Comparison of ENCODE assay signal across 10 cellular contexts in genomic region chr16:57530531-57531252, GRCh38. TPM values are rescaled to one million over a fixed set of nuclear protein-coding genes. Genes with fewer than 3 reads are reported as not detected.
DNase-seq lines count a peak whose midpoint lies in the region; ATAC-seq and TF ChIP-seq lines count a peak whose summit lies in the region.
"Had no signal": no experiment of that assay in that cellular context is flagged by ENCODE, and none has a peak within 500 bp of the region (broad histone marks: within the 10 kb centered on the region; RNA-seq: fewer than 3 reads in every experiment).

No MANE protein-coding gene starts in this region.

- H3K9me3 ChIP-seq in ascending aorta, result no peaks in the 10 kb centered on the region

- no peaks in the 10 kb centered on the region for H3K9me3 Mint-ChIP-seq in natural killer cell treated with Interleukin-12 subunit alpha and Interleukin-12 subunit beta and Interleukin-15 and Interleukin-18, amount 100 ng/mL, for 72 hours

- DNase-seq in AG20443 (ENCODE audit: low spot score) (peak; percentile 2), GM13977 (ENCODE audit: low spot score) (peak; percentile 9), ascending aorta (ENCODE audit: low spot score in 2 of 2) (peak in 1 of 2 donors; percentile 54), cerebellar cortex (ENCODE audit: low spot score) (no peak)
- peak; percentile 42 for DNase-seq in natural killer cell treated with Interleukin-12 subunit alpha and Interleukin-12 subunit beta and Interleukin-15 and Interleukin-18, amount 100 ng/mL, for 72 hours (ENCODE audit: low spot score)
- DNase-seq: NCI-H2107 had no signal

- no peaks in the 10 kb centered on the region for H3K36me3 Mint-ChIP-seq in natural killer cell treated with Interleukin-12 subunit alpha and Interleukin-12 subunit beta and Interleukin-15 and Interleukin-18, amount 100 ng/mL, for 72 hours

- no peak overlapping the region for H3K4me3 ChIP-seq in ascending aorta

- H3K27me3 Mint-ChIP-seq in natural killer cell treated with Interleukin-12 subunit alpha and Interleukin-12 subunit beta and Interleukin-15 and Interleukin-18, amount 100 ng/mL, for 72 hours, result no peaks in the 10 kb centered on the region

- H3K4me1 ChIP-seq in ascending aorta, result peaks cover 19 to 31% of the 10 kb centered on the region in 2 donors

- H3K4me1 Mint-ChIP-seq in natural killer cell treated with Interleukin-12 subunit alpha and Interleukin-12 subunit beta and Interleukin-15 and Interleukin-18, amount 100 ng/mL, for 72 hours (ENCODE audit: low read depth in 2 of 2), result peaks cover 55 to 64% of the 10 kb centered on the region in 2 donors

- in situ Hi-C loops in GM13977 (cut with MboI; ENCODE audit: low pct_unique_long_range_greater_than_20kb, low sequenced_read_pairs, unreplicated experiment), result no loop called here

- peak in 1 of 2 donors; percentile 2 for ATAC-seq in natural killer cell treated with Interleukin-12 subunit alpha and Interleukin-12 subunit beta and Interleukin-15 and Interleukin-18, amount 100 ng/mL, for 72 hours
- ATAC-seq in GM18861 (IDR thresholded peaks at IDR 0.05; ENCODE audit: unreplicated experiment) (no peak), HG03439 (IDR thresholded peaks at IDR 0.05; ENCODE audit: unreplicated experiment) (no peak), GM18520 (IDR thresholded peaks at IDR 0.05; ENCODE audit: unreplicated experiment) (no peak)

- peaks cover 4 to 14% of the 10 kb centered on the region in 2 donors for H3K36me3 ChIP-seq in ascending aorta

- TF ChIP-seq CTCF in GM13977 (IDR thresholded peaks at IDR 0.05; ENCODE audit: extremely low read depth, insufficient read depth, missing control alignments) (no peak), ascending aorta (IDR thresholded peaks at IDR 0.05) (no peak)

- intact Hi-C loops in ascending aorta (cut with DNase I), result loop anchor here (5.0 to 10.0 kb wide), 2 partner anchors 343 to 436 kb away; partner anchors contain the start of genes CPNE2, PSME3IP1 and RSPRY1

- peak overlapping the region; percentile 100 for H3K27ac Mint-ChIP-seq in natural killer cell treated with Interleukin-12 subunit alpha and Interleukin-12 subunit beta and Interleukin-15 and Interleukin-18, amount 100 ng/mL, for 72 hours

- peak overlapping the region; percentile 98 for H3K4me3 Mint-ChIP-seq in natural killer cell treated with Interleukin-12 subunit alpha and Interleukin-12 subunit beta and Interleukin-15 and Interleukin-18, amount 100 ng/mL, for 72 hours

- no peaks in the 10 kb centered on the region for H3K27me3 ChIP-seq in ascending aorta

- peak overlapping the region; percentile 55 to 71 for H3K27ac ChIP-seq in ascending aorta
- H3K27ac ChIP-seq: VCaP had no signal

RNA-seq across cellular contexts. Expression of gene CCDC102A, which starts 5.7 kb away (rescaled TPM):
- total RNA-seq in ascending aorta, result 13.7 TPM
- 10 to 100 TPM; 13.9 to 21.5 TPM for total RNA-seq in natural killer cell treated with Interleukin-12 subunit alpha and Interleukin-12 subunit beta and Interleukin-15 and Interleukin-18, amount 100 ng/mL, for 72 hours

RNA-seq across cellular contexts. Expression of gene ADGRG5, which starts 11.8 kb away (rescaled TPM):
- total RNA-seq in ascending aorta, result not detected
- total RNA-seq in natural killer cell treated with Interleukin-12 subunit alpha and Interleukin-12 subunit beta and Interleukin-15 and Interleukin-18, amount 100 ng/mL, for 72 hours, result 10 to 100 TPM; 86.8 to 95.0 TPM

RNA-seq across cellular contexts. Expression of gene DOK4, which starts 44.4 kb away (rescaled TPM):
- total RNA-seq in ascending aorta, result 40.2 TPM
- total RNA-seq in natural killer cell treated with Interleukin-12 subunit alpha and Interleukin-12 subunit beta and Interleukin-15 and Interleukin-18, amount 100 ng/mL, for 72 hours, result 1 to 10 TPM; 4.2 to 6.5 TPM

Comparison
In these comparisons a context has a peak if more than half of its experiments do, and no peak if none do; other contexts are left out.
1. RNA of gene ADGRG5, which starts 11.8 kb away (total RNA-seq): 86.8 to 95.0 TPM in natural killer cell treated with Interleukin-12 subunit alpha and Interleukin-12 subunit beta and Interleukin-15 and Interleukin-18, amount 100 ng/mL, for 72 hours; not detected in ascending aorta (single experiment); every median in the first group is over 10 times any median in the second.